In the genomic region with DNA sequence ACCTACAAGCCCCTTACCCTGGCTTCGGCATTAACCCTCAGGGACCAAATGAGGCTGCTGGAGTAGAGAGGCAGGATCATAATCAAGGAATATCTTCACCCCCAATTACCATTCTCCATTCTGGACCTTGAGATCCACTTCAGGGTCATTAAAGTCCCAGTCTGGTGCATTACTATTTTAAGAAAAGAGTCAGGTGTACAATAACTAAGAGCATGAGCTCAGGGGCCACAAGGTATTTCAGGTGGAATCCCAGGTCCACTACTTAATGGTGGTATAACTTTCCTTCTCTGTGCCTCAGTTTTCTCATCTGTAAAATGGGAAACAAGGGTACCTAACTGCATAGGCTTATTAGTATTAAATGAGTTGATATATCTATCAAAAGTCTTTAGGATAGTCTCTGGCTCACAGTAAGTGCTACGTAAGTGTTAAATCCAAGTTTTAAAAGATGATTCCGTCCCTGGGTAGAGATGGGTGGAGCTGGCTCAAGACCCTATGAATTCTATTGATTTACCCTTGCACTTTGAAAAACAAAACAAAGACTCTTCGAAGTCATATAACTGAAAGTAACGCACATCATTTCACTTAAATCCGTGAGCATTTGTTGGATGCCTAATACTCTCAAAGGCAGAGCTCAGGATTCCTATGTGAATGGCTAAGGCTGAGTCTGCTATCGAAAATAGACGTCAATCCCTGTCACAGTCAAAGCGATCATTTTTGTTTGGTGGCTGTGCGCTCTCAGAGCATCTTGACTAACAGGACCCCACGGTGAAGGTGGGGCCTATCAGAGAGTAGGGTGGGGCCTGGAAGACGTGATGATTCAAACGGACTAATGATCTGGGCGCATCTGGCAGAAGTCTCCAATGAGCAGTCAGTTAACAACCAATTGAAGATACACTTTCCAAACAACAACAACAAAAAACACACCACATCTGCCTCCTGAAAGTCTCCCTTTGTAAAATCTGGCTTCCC, we compare ENCODE assay signal across 1 cellular context.
TF ChIP-seq lines count a peak whose summit lies in the region.

No MANE protein-coding gene starts in this region.

TF ChIP-seq in K562, 482 proteins besides CTCF, POLR2A, EP300 and RAD21 (continued from another document and continues in another):
- TF ChIP-seq IRF9 (tag; IDR thresholded peaks at IDR 0.05): no peak; the same call in 1 of the 2 replicates
- TF ChIP-seq ELK1 (CRISPR knock-in tag; IDR thresholded peaks at IDR 0.05): no peak
- no peak; the same call in 1 of the 2 replicates for TF ChIP-seq ZNF324 (CRISPR knock-in tag; IDR thresholded peaks at IDR 0.05)
- TF ChIP-seq, protein P1, sequence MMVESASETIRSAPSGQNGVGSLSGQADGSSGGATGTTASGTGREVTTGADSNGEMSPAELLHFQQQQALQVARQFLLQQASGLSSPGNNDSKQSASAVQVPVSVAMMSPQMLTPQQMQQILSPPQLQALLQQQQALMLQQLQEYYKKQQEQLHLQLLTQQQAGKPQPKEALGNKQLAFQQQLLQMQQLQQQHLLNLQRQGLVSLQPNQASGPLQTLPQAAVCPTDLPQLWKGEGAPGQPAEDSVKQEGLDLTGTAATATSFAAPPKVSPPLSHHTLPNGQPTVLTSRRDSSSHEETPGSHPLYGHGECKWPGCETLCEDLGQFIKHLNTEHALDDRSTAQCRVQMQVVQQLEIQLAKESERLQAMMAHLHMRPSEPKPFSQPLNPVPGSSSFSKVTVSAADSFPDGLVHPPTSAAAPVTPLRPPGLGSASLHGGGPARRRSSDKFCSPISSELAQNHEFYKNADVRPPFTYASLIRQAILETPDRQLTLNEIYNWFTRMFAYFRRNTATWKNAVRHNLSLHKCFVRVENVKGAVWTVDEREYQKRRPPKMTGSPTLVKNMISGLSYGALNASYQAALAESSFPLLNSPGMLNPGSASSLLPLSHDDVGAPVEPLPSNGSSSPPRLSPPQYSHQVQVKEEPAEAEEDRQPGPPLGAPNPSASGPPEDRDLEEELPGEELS (CRISPR knock-in tag; IDR thresholded peaks at IDR 0.05; ENCODE audit: borderline replicate concordance): no peak
- 0 out of 2 replicates have a peak, but pooled peaks have one; percentile 5 for TF ChIP-seq NCOA1 (IDR thresholded peaks at IDR 0.05; ENCODE audit: low read depth)
- TF ChIP-seq, protein P2, sequence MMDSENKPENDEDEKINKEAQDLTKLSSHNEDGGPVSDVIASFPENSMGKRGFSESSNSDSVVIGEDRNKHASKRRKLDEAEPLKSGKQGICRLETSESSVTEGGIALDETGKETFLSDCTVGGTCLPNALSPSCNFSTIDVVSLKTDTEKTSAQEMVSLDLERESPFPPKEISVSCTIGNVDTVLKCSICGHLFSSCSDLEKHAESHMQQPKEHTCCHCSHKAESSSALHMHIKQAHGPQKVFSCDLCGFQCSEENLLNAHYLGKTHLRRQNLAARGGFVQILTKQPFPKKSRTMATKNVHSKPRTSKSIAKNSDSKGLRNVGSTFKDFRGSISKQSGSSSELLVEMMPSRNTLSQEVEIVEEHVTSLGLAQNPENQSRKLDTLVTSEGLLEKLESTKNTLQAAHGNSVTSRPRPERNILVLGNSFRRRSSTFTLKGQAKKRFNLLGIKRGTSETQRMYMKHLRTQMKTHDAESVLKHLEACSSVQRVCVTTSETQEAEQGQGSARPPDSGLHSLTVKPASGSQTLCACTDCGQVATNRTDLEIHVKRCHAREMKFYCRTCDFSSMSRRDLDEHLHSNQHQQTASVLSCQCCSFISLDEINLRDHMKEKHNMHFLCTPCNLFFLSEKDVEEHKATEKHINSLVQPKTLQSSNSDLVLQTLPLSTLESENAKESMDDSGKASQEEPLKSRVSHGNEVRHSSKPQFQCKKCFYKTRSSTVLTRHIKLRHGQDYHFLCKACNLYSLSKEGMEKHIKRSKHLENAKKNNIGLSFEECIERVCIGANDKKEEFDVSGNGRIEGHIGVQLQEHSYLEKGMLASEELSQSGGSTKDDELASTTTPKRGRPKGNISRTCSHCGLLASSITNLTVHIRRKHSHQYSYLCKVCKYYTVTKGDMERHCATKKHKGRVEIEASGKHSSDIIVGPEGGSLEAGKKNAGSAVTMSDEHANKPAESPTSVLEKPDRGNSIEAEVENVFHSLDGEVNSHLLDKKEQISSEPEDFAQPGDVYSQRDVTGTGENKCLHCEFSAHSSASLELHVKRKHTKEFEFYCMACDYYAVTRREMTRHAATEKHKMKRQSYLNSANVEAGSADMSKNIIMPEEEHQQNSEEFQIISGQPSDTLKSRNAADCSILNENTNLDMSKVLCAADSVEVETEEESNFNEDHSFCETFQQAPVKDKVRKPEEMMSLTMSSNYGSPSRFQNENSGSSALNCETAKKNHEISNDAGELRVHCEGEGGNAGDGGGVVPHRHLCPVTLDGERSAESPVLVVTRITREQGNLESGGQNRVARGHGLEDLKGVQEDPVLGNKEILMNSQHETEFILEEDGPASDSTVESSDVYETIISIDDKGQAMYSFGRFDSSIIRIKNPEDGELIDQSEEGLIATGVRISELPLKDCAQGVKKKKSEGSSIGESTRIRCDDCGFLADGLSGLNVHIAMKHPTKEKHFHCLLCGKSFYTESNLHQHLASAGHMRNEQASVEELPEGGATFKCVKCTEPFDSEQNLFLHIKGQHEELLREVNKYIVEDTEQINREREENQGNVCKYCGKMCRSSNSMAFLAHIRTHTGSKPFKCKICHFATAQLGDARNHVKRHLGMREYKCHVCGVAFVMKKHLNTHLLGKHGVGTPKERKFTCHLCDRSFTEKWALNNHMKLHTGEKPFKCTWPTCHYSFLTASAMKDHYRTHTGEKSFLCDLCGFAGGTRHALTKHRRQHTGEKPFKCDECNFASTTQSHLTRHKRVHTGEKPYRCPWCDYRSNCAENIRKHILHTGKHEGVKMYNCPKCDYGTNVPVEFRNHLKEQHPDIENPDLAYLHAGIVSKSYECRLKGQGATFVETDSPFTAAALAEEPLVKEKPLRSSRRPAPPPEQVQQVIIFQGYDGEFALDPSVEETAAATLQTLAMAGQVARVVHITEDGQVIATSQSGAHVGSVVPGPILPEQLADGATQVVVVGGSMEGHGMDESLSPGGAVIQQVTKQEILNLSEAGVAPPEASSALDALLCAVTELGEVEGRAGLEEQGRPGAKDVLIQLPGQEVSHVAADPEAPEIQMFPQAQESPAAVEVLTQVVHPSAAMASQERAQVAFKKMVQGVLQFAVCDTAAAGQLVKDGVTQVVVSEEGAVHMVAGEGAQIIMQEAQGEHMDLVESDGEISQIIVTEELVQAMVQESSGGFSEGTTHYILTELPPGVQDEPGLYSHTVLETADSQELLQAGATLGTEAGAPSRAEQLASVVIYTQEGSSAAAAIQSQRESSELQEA (IDR thresholded peaks at IDR 0.05; ENCODE audit: low read depth): peak; percentile 34; the same call in 1 of the 2 replicates
- no peak for TF ChIP-seq ZNF780A (CRISPR knock-in tag; IDR thresholded peaks at IDR 0.05)
- TF ChIP-seq XRCC4 (IDR thresholded peaks at IDR 0.05; ENCODE audit: extremely low read depth, insufficient read depth, insufficient read length): no peak
- TF ChIP-seq L3MBTL2 (IDR thresholded peaks at IDR 0.05): 0 out of 2 replicates have a peak, but pooled peaks have one; percentile 5
- no peak for TF ChIP-seq ZNF175 (CRISPR knock-in tag; IDR thresholded peaks at IDR 0.05; ENCODE audit: low read depth)
- TF ChIP-seq ZNF197 (CRISPR knock-in tag; IDR thresholded peaks at IDR 0.05; ENCODE audit: low read depth): 0 out of 2 replicates have a peak, but pooled peaks have one; percentile 77
- no peak for TF ChIP-seq RBM39 (optimal IDR thresholded peaks at IDR 0.05; ENCODE audit: low read depth, low read length)
- TF ChIP-seq PML (IDR thresholded peaks at IDR 0.05; ENCODE audit: low read length): no peak
- TF ChIP-seq ID3 (CRISPR knock-in tag; IDR thresholded peaks at IDR 0.05): no peak
- TF ChIP-seq ID3 (tag; IDR thresholded peaks at IDR 0.05): 0 out of 2 replicates have a peak, but pooled peaks have one; percentile 61
- TF ChIP-seq PYGO2 (tag; IDR thresholded peaks at IDR 0.05): 0 out of 2 replicates have a peak, but pooled peaks have one; percentile 52
- TF ChIP-seq TAF15 (IDR thresholded peaks at IDR 0.05; ENCODE audit: low read depth, low read length): no peak
- TF ChIP-seq ZNF76 (CRISPR knock-in tag; IDR thresholded peaks at IDR 0.05; ENCODE audit: borderline replicate concordance): 0 out of 2 replicates have a peak, but pooled peaks have one; percentile 75
- TF ChIP-seq CREB1 (IDR thresholded peaks at IDR 0.05): no peak
- TF ChIP-seq CREB1 (CRISPR knock-in tag; IDR thresholded peaks at IDR 0.05): no peak; the same call in 1 of the 2 replicates
- TF ChIP-seq FOSL1 (tag; conservative IDR thresholded peaks at IDR 0.05): no peak
- TF ChIP-seq, protein P3, sequence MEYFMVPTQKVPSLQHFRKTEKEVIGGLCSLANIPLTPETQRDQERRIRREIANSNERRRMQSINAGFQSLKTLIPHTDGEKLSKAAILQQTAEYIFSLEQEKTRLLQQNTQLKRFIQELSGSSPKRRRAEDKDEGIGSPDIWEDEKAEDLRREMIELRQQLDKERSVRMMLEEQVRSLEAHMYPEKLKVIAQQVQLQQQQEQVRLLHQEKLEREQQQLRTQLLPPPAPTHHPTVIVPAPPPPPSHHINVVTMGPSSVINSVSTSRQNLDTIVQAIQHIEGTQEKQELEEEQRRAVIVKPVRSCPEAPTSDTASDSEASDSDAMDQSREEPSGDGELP (CRISPR knock-in tag; IDR thresholded peaks at IDR 0.05; ENCODE audit: borderline replicate concordance): no peak
- no peak for TF ChIP-seq ZNF212 (CRISPR knock-in tag; IDR thresholded peaks at IDR 0.05)
- TF ChIP-seq SMARCE1 (IDR thresholded peaks at IDR 0.05): 0 out of 2 replicates have a peak, but pooled peaks have one; percentile 18
- TF ChIP-seq ZBTB9 (CRISPR knock-in tag; IDR thresholded peaks at IDR 0.05): no peak; the same call in 1 of the 2 replicates
- no peak for TF ChIP-seq ZNF699 (CRISPR knock-in tag; IDR thresholded peaks at IDR 0.05; ENCODE audit: insufficient replicate concordance)
- TF ChIP-seq KDM2B (CRISPR knock-in tag; IDR thresholded peaks at IDR 0.05): no peak
- no peak for TF ChIP-seq ZNF217 (CRISPR knock-in tag; IDR thresholded peaks at IDR 0.05)
- TF ChIP-seq HDAC1 (IDR thresholded peaks at IDR 0.05): peak; percentile 71 to 96
- no peak for TF ChIP-seq TAF7 (tag; IDR thresholded peaks at IDR 0.05)
- TF ChIP-seq ZBTB8A (IDR thresholded peaks at IDR 0.05; ENCODE audit: partially characterized antibody): no peak
- TF ChIP-seq PTRF (tag; IDR thresholded peaks at IDR 0.05): 0 out of 2 replicates have a peak, but pooled peaks have one; percentile 47
- TF ChIP-seq CUX1 (CRISPR knock-in tag; IDR thresholded peaks at IDR 0.05): no peak
- no peak for TF ChIP-seq MTA1 (IDR thresholded peaks at IDR 0.05; ENCODE audit: borderline replicate concordance)
